In genomic region chr20:18793625-18794427, GRCh38 we compare ENCODE assay signal across 1 cellular context.
A peak's percentile ranks its signal among the peaks of the same experiment; 100 is the strongest.
TF ChIP-seq lines count a peak whose summit lies in the region.

No MANE protein-coding gene starts in this region.

TF ChIP-seq in HepG2, 621 proteins besides CTCF, POLR2A, EP300 and RAD21 (continued from another document and continues in another):
- TF ChIP-seq KDM3A (CRISPR knock-in tag; IDR thresholded peaks at IDR 0.05; ENCODE audit: low read depth): no peak
- TF ChIP-seq LCORL (IDR thresholded peaks at IDR 0.05): peak; percentile 86
- peak; percentile 88 for TF ChIP-seq LCORL (CRISPR knock-in tag; IDR thresholded peaks at IDR 0.05)
- TF ChIP-seq PRDM15 (CRISPR knock-in tag; IDR thresholded peaks at IDR 0.05): 0 out of 2 replicates have a peak, but pooled peaks have one; percentile 39
- TF ChIP-seq HIVEP1 (CRISPR knock-in tag; IDR thresholded peaks at IDR 0.05): peak; percentile 87; the same call in 1 of the 2 replicates
- peak; percentile 70; the same call in 1 of the 2 replicates for TF ChIP-seq NRL (CRISPR knock-in tag; IDR thresholded peaks at IDR 0.05; ENCODE audit: borderline replicate concordance)
- peak; percentile 78; the same call in 1 of the 2 replicates for TF ChIP-seq ZSCAN20 (CRISPR knock-in tag; IDR thresholded peaks at IDR 0.05; ENCODE audit: borderline replicate concordance)
- TF ChIP-seq SUZ12 (IDR thresholded peaks at IDR 0.05; ENCODE audit: low read depth, low read length): peak; percentile 84
- no peak for TF ChIP-seq PRMT3 (CRISPR knock-in tag; IDR thresholded peaks at IDR 0.05; ENCODE audit: borderline replicate concordance, low read depth)
- no peak for TF ChIP-seq PPARG (CRISPR knock-in tag; conservative IDR thresholded peaks at IDR 0.05)
- TF ChIP-seq, protein P1, sequence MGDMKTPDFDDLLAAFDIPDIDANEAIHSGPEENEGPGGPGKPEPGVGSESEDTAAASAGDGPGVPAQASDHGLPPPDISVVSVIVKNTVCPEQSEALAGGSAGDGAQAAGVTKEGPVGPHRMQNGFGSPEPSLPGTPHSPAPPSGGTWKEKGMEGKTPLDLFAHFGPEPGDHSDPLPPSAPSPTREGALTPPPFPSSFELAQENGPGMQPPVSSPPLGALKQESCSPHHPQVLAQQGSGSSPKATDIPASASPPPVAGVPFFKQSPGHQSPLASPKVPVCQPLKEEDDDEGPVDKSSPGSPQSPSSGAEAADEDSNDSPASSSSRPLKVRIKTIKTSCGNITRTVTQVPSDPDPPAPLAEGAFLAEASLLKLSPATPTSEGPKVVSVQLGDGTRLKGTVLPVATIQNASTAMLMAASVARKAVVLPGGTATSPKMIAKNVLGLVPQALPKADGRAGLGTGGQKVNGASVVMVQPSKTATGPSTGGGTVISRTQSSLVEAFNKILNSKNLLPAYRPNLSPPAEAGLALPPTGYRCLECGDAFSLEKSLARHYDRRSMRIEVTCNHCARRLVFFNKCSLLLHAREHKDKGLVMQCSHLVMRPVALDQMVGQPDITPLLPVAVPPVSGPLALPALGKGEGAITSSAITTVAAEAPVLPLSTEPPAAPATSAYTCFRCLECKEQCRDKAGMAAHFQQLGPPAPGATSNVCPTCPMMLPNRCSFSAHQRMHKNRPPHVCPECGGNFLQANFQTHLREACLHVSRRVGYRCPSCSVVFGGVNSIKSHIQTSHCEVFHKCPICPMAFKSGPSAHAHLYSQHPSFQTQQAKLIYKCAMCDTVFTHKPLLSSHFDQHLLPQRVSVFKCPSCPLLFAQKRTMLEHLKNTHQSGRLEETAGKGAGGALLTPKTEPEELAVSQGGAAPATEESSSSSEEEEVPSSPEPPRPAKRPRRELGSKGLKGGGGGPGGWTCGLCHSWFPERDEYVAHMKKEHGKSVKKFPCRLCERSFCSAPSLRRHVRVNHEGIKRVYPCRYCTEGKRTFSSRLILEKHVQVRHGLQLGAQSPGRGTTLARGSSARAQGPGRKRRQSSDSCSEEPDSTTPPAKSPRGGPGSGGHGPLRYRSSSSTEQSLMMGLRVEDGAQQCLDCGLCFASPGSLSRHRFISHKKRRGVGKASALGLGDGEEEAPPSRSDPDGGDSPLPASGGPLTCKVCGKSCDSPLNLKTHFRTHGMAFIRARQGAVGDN (CRISPR knock-in tag; IDR thresholded peaks at IDR 0.05): peak; percentile 94
- TF ChIP-seq U2AF2 (IDR thresholded peaks at IDR 0.05; ENCODE audit: low read depth, low read length): 0 out of 2 replicates have a peak, but pooled peaks have one; percentile 32
- no peak for TF ChIP-seq SNRNP70 (IDR thresholded peaks at IDR 0.05; ENCODE audit: low read depth, low read length)
- no peak for TF ChIP-seq HES4 (CRISPR knock-in tag; IDR thresholded peaks at IDR 0.05; ENCODE audit: borderline replicate concordance)
- TF ChIP-seq ZNF501 (CRISPR knock-in tag; IDR thresholded peaks at IDR 0.05): peak; percentile 91
- TF ChIP-seq, protein P2, sequence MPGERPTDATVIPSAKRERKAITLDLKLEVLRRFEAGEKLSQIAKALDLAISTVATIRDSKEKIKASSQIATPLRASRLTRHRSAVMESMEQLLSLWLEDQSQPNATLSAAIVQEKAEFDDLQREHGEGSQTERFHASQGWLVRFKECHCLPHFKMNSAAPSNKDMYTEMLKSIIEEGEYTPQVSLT (CRISPR knock-in tag; IDR thresholded peaks at IDR 0.05; ENCODE audit: borderline replicate concordance, low read depth): no peak
- no peak for TF ChIP-seq JUNB (CRISPR knock-in tag; IDR thresholded peaks at IDR 0.05; ENCODE audit: borderline replicate concordance)
- 0 out of 2 replicates have a peak, but pooled peaks have one; percentile 16 for TF ChIP-seq ZFP1 (CRISPR knock-in tag; IDR thresholded peaks at IDR 0.05)
- TF ChIP-seq CBX5 (CRISPR knock-in tag; IDR thresholded peaks at IDR 0.05; ENCODE audit: borderline replicate concordance): peak; percentile 99
- TF ChIP-seq, protein P3, sequence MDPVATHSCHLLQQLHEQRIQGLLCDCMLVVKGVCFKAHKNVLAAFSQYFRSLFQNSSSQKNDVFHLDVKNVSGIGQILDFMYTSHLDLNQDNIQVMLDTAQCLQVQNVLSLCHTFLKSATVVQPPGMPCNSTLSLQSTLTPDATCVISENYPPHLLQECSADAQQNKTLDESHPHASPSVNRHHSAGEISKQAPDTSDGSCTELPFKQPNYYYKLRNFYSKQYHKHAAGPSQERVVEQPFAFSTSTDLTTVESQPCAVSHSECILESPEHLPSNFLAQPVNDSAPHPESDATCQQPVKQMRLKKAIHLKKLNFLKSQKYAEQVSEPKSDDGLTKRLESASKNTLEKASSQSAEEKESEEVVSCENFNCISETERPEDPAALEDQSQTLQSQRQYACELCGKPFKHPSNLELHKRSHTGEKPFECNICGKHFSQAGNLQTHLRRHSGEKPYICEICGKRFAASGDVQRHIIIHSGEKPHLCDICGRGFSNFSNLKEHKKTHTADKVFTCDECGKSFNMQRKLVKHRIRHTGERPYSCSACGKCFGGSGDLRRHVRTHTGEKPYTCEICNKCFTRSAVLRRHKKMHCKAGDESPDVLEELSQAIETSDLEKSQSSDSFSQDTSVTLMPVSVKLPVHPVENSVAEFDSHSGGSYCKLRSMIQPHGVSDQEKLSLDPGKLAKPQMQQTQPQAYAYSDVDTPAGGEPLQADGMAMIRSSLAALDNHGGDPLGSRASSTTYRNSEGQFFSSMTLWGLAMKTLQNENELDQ (CRISPR knock-in tag; IDR thresholded peaks at IDR 0.05; ENCODE audit: borderline replicate concordance): no peak; the same call in 1 of the 2 replicates
- TF ChIP-seq, protein P4, sequence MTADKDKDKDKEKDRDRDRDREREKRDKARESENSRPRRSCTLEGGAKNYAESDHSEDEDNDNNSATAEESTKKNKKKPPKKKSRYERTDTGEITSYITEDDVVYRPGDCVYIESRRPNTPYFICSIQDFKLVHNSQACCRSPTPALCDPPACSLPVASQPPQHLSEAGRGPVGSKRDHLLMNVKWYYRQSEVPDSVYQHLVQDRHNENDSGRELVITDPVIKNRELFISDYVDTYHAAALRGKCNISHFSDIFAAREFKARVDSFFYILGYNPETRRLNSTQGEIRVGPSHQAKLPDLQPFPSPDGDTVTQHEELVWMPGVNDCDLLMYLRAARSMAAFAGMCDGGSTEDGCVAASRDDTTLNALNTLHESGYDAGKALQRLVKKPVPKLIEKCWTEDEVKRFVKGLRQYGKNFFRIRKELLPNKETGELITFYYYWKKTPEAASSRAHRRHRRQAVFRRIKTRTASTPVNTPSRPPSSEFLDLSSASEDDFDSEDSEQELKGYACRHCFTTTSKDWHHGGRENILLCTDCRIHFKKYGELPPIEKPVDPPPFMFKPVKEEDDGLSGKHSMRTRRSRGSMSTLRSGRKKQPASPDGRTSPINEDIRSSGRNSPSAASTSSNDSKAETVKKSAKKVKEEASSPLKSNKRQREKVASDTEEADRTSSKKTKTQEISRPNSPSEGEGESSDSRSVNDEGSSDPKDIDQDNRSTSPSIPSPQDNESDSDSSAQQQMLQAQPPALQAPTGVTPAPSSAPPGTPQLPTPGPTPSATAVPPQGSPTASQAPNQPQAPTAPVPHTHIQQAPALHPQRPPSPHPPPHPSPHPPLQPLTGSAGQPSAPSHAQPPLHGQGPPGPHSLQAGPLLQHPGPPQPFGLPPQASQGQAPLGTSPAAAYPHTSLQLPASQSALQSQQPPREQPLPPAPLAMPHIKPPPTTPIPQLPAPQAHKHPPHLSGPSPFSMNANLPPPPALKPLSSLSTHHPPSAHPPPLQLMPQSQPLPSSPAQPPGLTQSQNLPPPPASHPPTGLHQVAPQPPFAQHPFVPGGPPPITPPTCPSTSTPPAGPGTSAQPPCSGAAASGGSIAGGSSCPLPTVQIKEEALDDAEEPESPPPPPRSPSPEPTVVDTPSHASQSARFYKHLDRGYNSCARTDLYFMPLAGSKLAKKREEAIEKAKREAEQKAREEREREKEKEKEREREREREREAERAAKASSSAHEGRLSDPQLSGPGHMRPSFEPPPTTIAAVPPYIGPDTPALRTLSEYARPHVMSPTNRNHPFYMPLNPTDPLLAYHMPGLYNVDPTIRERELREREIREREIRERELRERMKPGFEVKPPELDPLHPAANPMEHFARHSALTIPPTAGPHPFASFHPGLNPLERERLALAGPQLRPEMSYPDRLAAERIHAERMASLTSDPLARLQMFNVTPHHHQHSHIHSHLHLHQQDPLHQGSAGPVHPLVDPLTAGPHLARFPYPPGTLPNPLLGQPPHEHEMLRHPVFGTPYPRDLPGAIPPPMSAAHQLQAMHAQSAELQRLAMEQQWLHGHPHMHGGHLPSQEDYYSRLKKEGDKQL (CRISPR knock-in tag; IDR thresholded peaks at IDR 0.05; ENCODE audit: low read depth): no peak
- TF ChIP-seq HOXA7 (CRISPR knock-in tag; IDR thresholded peaks at IDR 0.05): no peak
- TF ChIP-seq SETDB1 (CRISPR knock-in tag; IDR thresholded peaks at IDR 0.05; ENCODE audit: borderline replicate concordance): no peak; the same call in none of the 2 replicates
- no peak for TF ChIP-seq SMC3 (IDR thresholded peaks at IDR 0.05; ENCODE audit: low read length)
- TF ChIP-seq HDAC2 (CRISPR knock-in tag; IDR thresholded peaks at IDR 0.05): peak; percentile 79; the same call in 1 of the 2 replicates
- peak; percentile 89 for TF ChIP-seq ZNF598 (CRISPR knock-in tag; IDR thresholded peaks at IDR 0.05; ENCODE audit: borderline replicate concordance)
- TF ChIP-seq, protein P5, sequence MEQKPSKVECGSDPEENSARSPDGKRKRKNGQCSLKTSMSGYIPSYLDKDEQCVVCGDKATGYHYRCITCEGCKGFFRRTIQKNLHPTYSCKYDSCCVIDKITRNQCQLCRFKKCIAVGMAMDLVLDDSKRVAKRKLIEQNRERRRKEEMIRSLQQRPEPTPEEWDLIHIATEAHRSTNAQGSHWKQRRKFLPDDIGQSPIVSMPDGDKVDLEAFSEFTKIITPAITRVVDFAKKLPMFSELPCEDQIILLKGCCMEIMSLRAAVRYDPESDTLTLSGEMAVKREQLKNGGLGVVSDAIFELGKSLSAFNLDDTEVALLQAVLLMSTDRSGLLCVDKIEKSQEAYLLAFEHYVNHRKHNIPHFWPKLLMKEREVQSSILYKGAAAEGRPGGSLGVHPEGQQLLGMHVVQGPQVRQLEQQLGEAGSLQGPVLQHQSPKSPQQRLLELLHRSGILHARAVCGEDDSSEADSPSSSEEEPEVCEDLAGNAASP (CRISPR knock-in tag; IDR thresholded peaks at IDR 0.05; ENCODE audit: borderline replicate concordance): peak; percentile 76; the same call in 1 of the 2 replicates
- no peak for TF ChIP-seq RELA (CRISPR knock-in tag; IDR thresholded peaks at IDR 0.05)
- TF ChIP-seq ZNF20 (CRISPR knock-in tag; IDR thresholded peaks at IDR 0.05): 0 out of 2 replicates have a peak, but pooled peaks have one; percentile 58
- TF ChIP-seq MEIS2 (CRISPR knock-in tag; IDR thresholded peaks at IDR 0.05): peak; percentile 84
- 0 out of 2 replicates have a peak, but pooled peaks have one; percentile 74 for TF ChIP-seq MEF2D (CRISPR knock-in tag; IDR thresholded peaks at IDR 0.05)
- 0 out of 2 replicates have a peak, but pooled peaks have one; percentile 46 for TF ChIP-seq STAT6 (CRISPR knock-in tag; IDR thresholded peaks at IDR 0.05; ENCODE audit: borderline replicate concordance)
- no peak for TF ChIP-seq NPAS2 (CRISPR knock-in tag; IDR thresholded peaks at IDR 0.05; ENCODE audit: borderline replicate concordance)
- TF ChIP-seq ZNF512 (CRISPR knock-in tag; IDR thresholded peaks at IDR 0.05): 0 out of 2 replicates have a peak, but pooled peaks have one; percentile 17
- peak; percentile 95 for TF ChIP-seq ATF1 (CRISPR knock-in tag; IDR thresholded peaks at IDR 0.05)
- TF ChIP-seq GABPA (IDR thresholded peaks at IDR 0.05; ENCODE audit: low read depth, low read length): peak; percentile 98
- peak; percentile 100 for TF ChIP-seq GABPA (CRISPR knock-in tag; IDR thresholded peaks at IDR 0.05; ENCODE audit: low read depth)
